Comparison of ENCODE assay signal across 13 cellular contexts in genomic region chr12:120614873-120615272, GRCh38. TPM values are rescaled to one million over a fixed set of nuclear protein-coding genes. Genes with fewer than 3 reads are reported as not detected.
DNase-seq lines count a peak whose midpoint lies in the region; ATAC-seq lines count a peak whose summit lies in the region.
"Had no signal": no experiment of that assay in that cellular context is flagged by ENCODE, and none has a peak within 500 bp of the region (broad histone marks: within the 10 kb centered on the region; RNA-seq: fewer than 3 reads in every experiment).

No MANE protein-coding gene starts in this region.

- no peak overlapping the region for H3K27ac Mint-ChIP-seq in activated CD4-positive, alpha-beta T cell treated with anti-CD3 and anti-CD28 coated beads, Interleukin-2, amount 10 ng/mL, durations not matched to agents 24 days and 14 days
- H3K27ac Mint-ChIP-seq in activated naive CD4-positive, alpha-beta T cell treated with anti-CD3 and anti-CD28 coated beads, Interleukin-2, amount 50 U/mL, for 24 hours, result peak overlapping the region; percentile 66
- H3K27ac Mint-ChIP-seq in stimulated activated naive CD8-positive, alpha-beta T cell treated with anti-CD3 and anti-CD28 coated beads, Interleukin-15, amount 100 ng/mL, for 72 hours, result no peak overlapping the region
- H3K27ac Mint-ChIP-seq: CD4-positive, CD25-positive, alpha-beta regulatory T cell had no signal

- peaks cover 10% of the 10 kb centered on the region for H3K4me1 Mint-ChIP-seq in activated CD4-positive, alpha-beta T cell treated with anti-CD3 and anti-CD28 coated beads, Interleukin-2, amount 10 ng/mL, durations not matched to agents 24 days and 14 days
- H3K4me1 Mint-ChIP-seq in activated naive CD4-positive, alpha-beta T cell treated with anti-CD3 and anti-CD28 coated beads, Interleukin-2, amount 50 U/mL, for 24 hours, result peaks cover 12% of the 10 kb centered on the region
- H3K4me1 Mint-ChIP-seq in stimulated activated naive CD8-positive, alpha-beta T cell treated with anti-CD3 and anti-CD28 coated beads, Interleukin-15, amount 100 ng/mL, for 72 hours, result peaks cover 11% of the 10 kb centered on the region
- H3K4me1 Mint-ChIP-seq: CD4-positive, CD25-positive, alpha-beta regulatory T cell had no signal

- ATAC-seq in stimulated activated naive CD8-positive, alpha-beta T cell treated with anti-CD3 and anti-CD28 coated beads, Interleukin-15, Interleukin-2, amounts not matched to agents 100 U/mL and 50 U/mL, for 24 hours, result peak; percentile 88
- ATAC-seq in stimulated activated naive CD8-positive, alpha-beta T cell treated with anti-CD3 and anti-CD28 coated beads, Interleukin-15, amount 100 ng/mL, for 72 hours, result no peak
- no peak for ATAC-seq in GM21825 (IDR thresholded peaks at IDR 0.05; ENCODE audit: unreplicated experiment)
- ATAC-seq: HCT116 had no signal

- peak; percentile 13 for DNase-seq in activated CD4-positive, alpha-beta T cell treated with anti-CD3 and anti-CD28 coated beads for 48 hours
- no peak for DNase-seq in activated CD4-positive, alpha-beta T cell treated with anti-CD3 and anti-CD28 coated beads, Interleukin-2, amount 10 ng/mL, durations not matched to agents 24 days and 14 days
- DNase-seq in activated naive CD4-positive, alpha-beta T cell treated with Interleukin-2 at 50 U/mL for 16 hours, result no peak
- no peak for DNase-seq in stimulated activated naive CD8-positive, alpha-beta T cell treated with anti-CD3 and anti-CD28 coated beads, Interleukin-15, Interleukin-2, amounts not matched to agents 100 U/mL and 50 U/mL, for 24 hours
- no peak for DNase-seq in stimulated activated naive CD8-positive, alpha-beta T cell treated with anti-CD3 and anti-CD28 coated beads, Interleukin-15, amount 100 ng/mL, for 72 hours
- DNase-seq in H4 (ENCODE audit: low spot score), result no peak
- DNase-seq: ACHN; CD4-positive, CD25-positive, alpha-beta regulatory T cell; DMS53; GF-D8 had no signal

- no peaks in the 10 kb centered on the region for H3K9me3 Mint-ChIP-seq in activated CD4-positive, alpha-beta T cell treated with anti-CD3 and anti-CD28 coated beads, Interleukin-2, amount 10 ng/mL, durations not matched to agents 24 days and 14 days
- no peaks in the 10 kb centered on the region for H3K9me3 Mint-ChIP-seq in activated naive CD4-positive, alpha-beta T cell treated with anti-CD3 and anti-CD28 coated beads, Interleukin-2, amount 50 U/mL, for 24 hours
- no peaks in the 10 kb centered on the region for H3K9me3 Mint-ChIP-seq in stimulated activated naive CD8-positive, alpha-beta T cell treated with anti-CD3 and anti-CD28 coated beads, Interleukin-15, amount 100 ng/mL, for 72 hours

- H3K27me3 Mint-ChIP-seq in activated CD4-positive, alpha-beta T cell treated with anti-CD3 and anti-CD28 coated beads, Interleukin-2, amount 10 ng/mL, durations not matched to agents 24 days and 14 days, result peaks cover 18% of the 10 kb centered on the region
- peaks cover 8% of the 10 kb centered on the region for H3K27me3 Mint-ChIP-seq in activated naive CD4-positive, alpha-beta T cell treated with anti-CD3 and anti-CD28 coated beads, Interleukin-2, amount 50 U/mL, for 24 hours
- peaks cover 37% of the 10 kb centered on the region for H3K27me3 Mint-ChIP-seq in stimulated activated naive CD8-positive, alpha-beta T cell treated with anti-CD3 and anti-CD28 coated beads, Interleukin-15, amount 100 ng/mL, for 72 hours

- H3K36me3 Mint-ChIP-seq in activated CD4-positive, alpha-beta T cell treated with anti-CD3 and anti-CD28 coated beads, Interleukin-2, amount 10 ng/mL, durations not matched to agents 24 days and 14 days (ENCODE audit: low read depth), result no peaks in the 10 kb centered on the region
- no peaks in the 10 kb centered on the region for H3K36me3 Mint-ChIP-seq in activated naive CD4-positive, alpha-beta T cell treated with anti-CD3 and anti-CD28 coated beads, Interleukin-2, amount 50 U/mL, for 24 hours
- H3K36me3 Mint-ChIP-seq: CD4-positive, CD25-positive, alpha-beta regulatory T cell had no signal

- intact Hi-C loops in activated CD4-positive, alpha-beta T cell treated with anti-CD3 and anti-CD28 coated beads, Interleukin-2, amount 10 ng/mL, durations not matched to agents 24 days and 14 days (cut with micrococcal nuclease), result no loop called here

- no peak overlapping the region for H3K4me3 Mint-ChIP-seq in activated CD4-positive, alpha-beta T cell treated with anti-CD3 and anti-CD28 coated beads, Interleukin-2, amount 10 ng/mL, durations not matched to agents 24 days and 14 days
- no peak overlapping the region for H3K4me3 Mint-ChIP-seq in activated naive CD4-positive, alpha-beta T cell treated with anti-CD3 and anti-CD28 coated beads, Interleukin-2, amount 50 U/mL, for 24 hours
- no peak overlapping the region for H3K4me3 Mint-ChIP-seq in stimulated activated naive CD8-positive, alpha-beta T cell treated with anti-CD3 and anti-CD28 coated beads, Interleukin-15, amount 100 ng/mL, for 72 hours
- H3K4me3 Mint-ChIP-seq: CD4-positive, CD25-positive, alpha-beta regulatory T cell had no signal

RNA-seq across cellular contexts. Expression of gene CABP1, which starts 25.6 kb away (rescaled TPM):
- 0.16 and 0.17 TPM in 2 replicates for total RNA-seq in activated CD4-positive, alpha-beta T cell treated with anti-CD3 and anti-CD28 coated beads, Interleukin-2, amount 10 ng/mL, durations not matched to agents 24 days and 14 days
- not detected in 2 replicates for total RNA-seq in H4 (2014; rRNA removed; shearing (Covaris generic))
- total RNA-seq: CD4-positive, CD25-positive, alpha-beta regulatory T cell had no signal

RNA-seq across cellular contexts. Expression of gene POP5, which starts 33.7 kb away (rescaled TPM):
- total RNA-seq in activated CD4-positive, alpha-beta T cell treated with anti-CD3 and anti-CD28 coated beads, Interleukin-2, amount 10 ng/mL, durations not matched to agents 24 days and 14 days, result 74.0 and 76.0 TPM in 2 replicates
- total RNA-seq in H4 (2014; rRNA removed; shearing (Covaris generic)), result 71.1 and 77.5 TPM in 2 replicates
